ENCODE assay signal across 8 cellular contexts in the genomic region with DNA sequence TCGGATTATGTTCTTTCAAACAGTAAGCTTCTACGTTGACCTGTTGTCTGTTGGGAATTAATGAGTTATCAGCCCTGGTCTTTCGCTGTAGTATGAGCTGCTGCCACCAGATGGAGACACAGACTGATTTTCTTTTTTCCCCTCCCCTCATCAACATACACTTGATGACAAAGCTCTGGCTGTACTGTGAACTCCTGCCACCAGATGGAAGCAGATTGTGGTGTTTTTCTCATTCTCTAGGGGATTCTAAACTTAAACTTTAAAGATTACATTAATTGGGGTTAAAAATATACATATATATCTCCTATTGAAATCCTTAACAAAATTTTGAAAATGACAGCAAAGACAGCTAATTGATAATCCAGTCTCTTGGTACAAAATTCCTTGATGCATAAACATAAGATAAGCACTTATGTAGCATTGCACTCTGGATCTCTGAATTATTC. TPM values are rescaled to one million over a fixed set of nuclear protein-coding genes. Genes with fewer than 3 reads are reported as not detected.
DNase-seq lines count a peak whose midpoint lies in the region; ATAC-seq and FAIRE-seq lines count a peak whose summit lies in the region.

No MANE protein-coding gene starts in this region.

- no peaks in the 10 kb centered on the region for H3K36me3 ChIP-seq in small intestine (ENCODE audit: control insufficient read depth in 2 of 2, insufficient read depth in 2 of 2, low read length in 2 of 2)

- no peak overlapping the region for H3K4me3 ChIP-seq in small intestine (ENCODE audit: low read depth in 1 of 2, low read length in 2 of 2)

- H3K27ac Mint-ChIP-seq in T-helper 2 cell treated with Interferon-gamma antibody and Interleukin-4, amounts not matched to agents 5 μg/mL and 100 μg/mL, for 36 hours: no peak overlapping the region

- H3K36me3 Mint-ChIP-seq in T-helper 2 cell treated with Interferon-gamma antibody and Interleukin-4, amounts not matched to agents 5 μg/mL and 100 μg/mL, for 36 hours (ENCODE audit: low read depth): peaks cover 11% of the 10 kb centered on the region

- H3K27me3 Mint-ChIP-seq in T-helper 2 cell treated with Interferon-gamma antibody and Interleukin-4, amounts not matched to agents 5 μg/mL and 100 μg/mL, for 36 hours (ENCODE audit: low read depth): no peaks in the 10 kb centered on the region

- H3K4me1 ChIP-seq in small intestine (ENCODE audit: control insufficient read depth in 2 of 2, insufficient read depth in 1 of 2, low read depth in 1 of 2, low read length in 1 of 2): no peaks in the 10 kb centered on the region

- no peak overlapping the region for H3K27ac ChIP-seq in small intestine (ENCODE audit: low read depth in 1 of 2, low read length in 1 of 2)

- peak; percentile 47 for DNase-seq in 8988T
- peak; percentile 35 for DNase-seq in GM18507 (ENCODE audit: extremely low spot score, insufficient read length, low read depth)
- peak; percentile 43 for DNase-seq in NCI-H1694 treated with DMSO at 0.1 percent for 48 hours (lab: John Stamatoyannopoulos, UW)
- DNase-seq in T-helper 2 cell treated with Interferon-gamma antibody and Interleukin-4, amounts not matched to agents 5 μg/mL and 100 μg/mL, for 36 hours (ENCODE audit: low spot score): peak; percentile 34
- DNase-seq in anterior cingulate cortex (lab: John Stamatoyannopoulos, UW): peak in 50 of 58 donors; percentile 0 to 71 (median 22)
- DNase-seq in hepatic stellate cell (ENCODE audit: low spot score): peak; percentile 76
- DNase-seq in small intestine: peak; percentile 76

- peak; percentile 93 for ATAC-seq in HG02943 (IDR thresholded peaks at IDR 0.05; ENCODE audit: low read depth, unreplicated experiment)

- H3K27me3 ChIP-seq in small intestine (ENCODE audit: control insufficient read depth in 2 of 2, insufficient read depth in 2 of 2, low read length in 2 of 2): no peaks in the 10 kb centered on the region

- 2 to 18% (median 8%) methylated on average over 3 of the region's 3 CpGs for WGBS in small intestine, 3 donors

- no peaks in the 10 kb centered on the region for H3K9me3 Mint-ChIP-seq in T-helper 2 cell treated with Interferon-gamma antibody and Interleukin-4, amounts not matched to agents 5 μg/mL and 100 μg/mL, for 36 hours

- H3K9me3 ChIP-seq in small intestine (ENCODE audit: control insufficient read depth, low read depth): no peaks in the 10 kb centered on the region

- no peak overlapping the region for H3K4me3 Mint-ChIP-seq in T-helper 2 cell treated with Interferon-gamma antibody and Interleukin-4, amounts not matched to agents 5 μg/mL and 100 μg/mL, for 36 hours

- FAIRE-seq in GM18507 (lab: Jason Lieb, UNC): peak; percentile 93
- FAIRE-seq in small intestine (lab: Jason Lieb, UNC): peak; percentile 94

- no peaks in the 10 kb centered on the region for H3K4me1 Mint-ChIP-seq in T-helper 2 cell treated with Interferon-gamma antibody and Interleukin-4, amounts not matched to agents 5 μg/mL and 100 μg/mL, for 36 hours (ENCODE audit: low read depth)

RNA-seq across cellular contexts. Expression of a gene that starts 44.8 kb away (rescaled TPM):
- polyA plus RNA-seq in small intestine: 10 to 100 TPM; 60.3 to 89.2 (median 87.0) TPM

RNA-seq across cellular contexts. Expression of a gene that starts 46.8 kb away (rescaled TPM):
- under 1 TPM; 0.40 to 0.67 (median 0.54) TPM for polyA plus RNA-seq in small intestine

Comparison
In these comparisons a context has a peak if more than half of its experiments do, and no peak if none do; other contexts are left out.
1. DNase-seq: peak in every context shown above with its lines; median percentile 76 in hepatic stellate cell; 76 in small intestine; 47 in 8988T; 43 in NCI-H1694 treated with DMSO at 0.1 percent for 48 hours; 35 in GM18507; 34 in T-helper 2 cell treated with Interferon-gamma antibody and Interleukin-4, amounts not matched to agents 5 μg/mL and 100 μg/mL, for 36 hours; 22 in anterior cingulate cortex.